In genomic region chr14:100076133-100076532, GRCh38 we compare ENCODE assay signal across 8 cellular contexts. TPM values are rescaled to one million over a fixed set of nuclear protein-coding genes. Genes with fewer than 3 reads are reported as not detected.
DNase-seq lines count a peak whose midpoint lies in the region; ATAC-seq, FAIRE-seq and TF ChIP-seq lines count a peak whose summit lies in the region.

No MANE protein-coding gene starts in this region.

- CTCF ChIA-PET in activated CD4-positive, alpha-beta T cell treated with anti-CD3 and anti-CD28 coated beads, Interleukin-2, amount 10 ng/mL, durations not matched to agents 7 days and 5 days (lab: Charles Lee): interaction anchor here (0.8 to 3.2 kb wide), 6 partner anchors 10 to 39 kb away, joined by 3 to 19 read pairs (median 4); partner anchors contain the start of gene EVL

- H3K27me3 ChIP-seq in small intestine (ENCODE audit: control insufficient read depth in 2 of 2, insufficient read depth in 2 of 2, low read length in 2 of 2): no peaks in the 10 kb centered on the region

- ATAC-seq in HG03460 (IDR thresholded peaks at IDR 0.05; ENCODE audit: unreplicated experiment): no peak

- H3K36me3 Mint-ChIP-seq in activated CD4-positive, alpha-beta T cell treated with anti-CD3 and anti-CD28 coated beads, Interleukin-2, amount 10 ng/mL, durations not matched to agents 7 days and 5 days (ENCODE audit: low read depth): peaks cover 84% of the 10 kb centered on the region

- peak overlapping the region; percentile 90 for H3K27ac Mint-ChIP-seq in activated CD4-positive, alpha-beta T cell treated with anti-CD3 and anti-CD28 coated beads, Interleukin-2, amount 10 ng/mL, durations not matched to agents 7 days and 5 days

- TF ChIP-seq CTCF in GM10266 (IDR thresholded peaks at IDR 0.05; ENCODE audit: control insufficient read depth, insufficient read depth, low read depth, missing control alignments): peak; percentile 49

- H3K36me3 ChIP-seq in small intestine (ENCODE audit: control insufficient read depth in 2 of 2, insufficient read depth in 2 of 2, low read length in 2 of 2): no peaks in the 10 kb centered on the region

- no peaks in the 10 kb centered on the region for H3K9me3 ChIP-seq in small intestine (ENCODE audit: control insufficient read depth, low read depth)

- H3K4me3 ChIP-seq in small intestine (ENCODE audit: low read depth in 1 of 2, low read length in 2 of 2): no peak overlapping the region

- peaks cover 0 to 11% of the 10 kb centered on the region in 2 donors for H3K4me1 ChIP-seq in small intestine (ENCODE audit: control insufficient read depth in 2 of 2, insufficient read depth in 1 of 2, low read depth in 1 of 2, low read length in 1 of 2)

- WGBS in small intestine, 3 donors: 77 to 85% (median 84%) methylated on average over 5 of the region's 5 CpGs

- H3K4me3 Mint-ChIP-seq in activated CD4-positive, alpha-beta T cell treated with anti-CD3 and anti-CD28 coated beads, Interleukin-2, amount 10 ng/mL, durations not matched to agents 7 days and 5 days: peak overlapping the region; percentile 78

- H3K27ac ChIP-seq in small intestine (ENCODE audit: low read depth in 1 of 2, low read length in 1 of 2): peak overlapping the region; percentile 4 to 56

- peak; percentile 29 for DNase-seq in GM10266 (ENCODE audit: extremely low spot score)
- DNase-seq in HUDEP-2 (lab: John Stamatoyannopoulos, UW; ENCODE audit: unreplicated experiment in 76 of 76): peak in 55 of 76 experiments; percentile 7 to 73 (median 36)
- no peak for DNase-seq in activated CD4-positive, alpha-beta T cell treated with anti-CD3 and anti-CD28 coated beads, Interleukin-2, amount 10 ng/mL, durations not matched to agents 7 days and 5 days
- DNase-seq in glomerular visceral epithelial cell (ENCODE audit: extremely low spot score): peak; percentile 39
- DNase-seq in small intestine: no peak
- no peak for DNase-seq in DMS53 treated with DMSO at 0.1 percent for 48 hours (lab: John Stamatoyannopoulos, UW; ENCODE audit: unreplicated experiment)
- DNase-seq in COLO829 (ENCODE audit: low spot score): no peak

- FAIRE-seq in small intestine (lab: Jason Lieb, UNC): no peak

- H3K4me1 Mint-ChIP-seq in activated CD4-positive, alpha-beta T cell treated with anti-CD3 and anti-CD28 coated beads, Interleukin-2, amount 10 ng/mL, durations not matched to agents 7 days and 5 days: peaks cover 91% of the 10 kb centered on the region

- POLR2A ChIA-PET in activated CD4-positive, alpha-beta T cell treated with anti-CD3 and anti-CD28 coated beads, Interleukin-2, amount 10 ng/mL, durations not matched to agents 7 days and 5 days (lab: Charles Lee): no interaction called here

- no peaks in the 10 kb centered on the region for H3K9me3 Mint-ChIP-seq in activated CD4-positive, alpha-beta T cell treated with anti-CD3 and anti-CD28 coated beads, Interleukin-2, amount 10 ng/mL, durations not matched to agents 7 days and 5 days

- H3K27me3 Mint-ChIP-seq in activated CD4-positive, alpha-beta T cell treated with anti-CD3 and anti-CD28 coated beads, Interleukin-2, amount 10 ng/mL, durations not matched to agents 7 days and 5 days: no peaks in the 10 kb centered on the region

RNA-seq across cellular contexts. Expression of gene EVL, which starts 10.9 kb away (rescaled TPM):
- total RNA-seq in activated CD4-positive, alpha-beta T cell treated with anti-CD3 and anti-CD28 coated beads, Interleukin-2, amount 10 ng/mL, durations not matched to agents 7 days and 5 days: 1,000 to 10,000 TPM; 1,017 to 1,048 TPM
- polyA plus RNA-seq in small intestine: 10 to 100 TPM; 21.0 to 35.2 (median 28.4) TPM

Comparison
In these comparisons a context has a peak if more than half of its experiments do, and no peak if none do; other contexts are left out.
1. DNase-seq: peak in GM10266 (single experiment), HUDEP-2 (55 of 76) and glomerular visceral epithelial cell (single experiment); none in activated CD4-positive, alpha-beta T cell treated with anti-CD3 and anti-CD28 coated beads, Interleukin-2, amount 10 ng/mL, durations not matched to agents 7 days and 5 days (single experiment), small intestine (single experiment), DMS53 treated with DMSO at 0.1 percent for 48 hours (single experiment) and COLO829 (single experiment).